Comparison of ENCODE assay signal across 22 cellular contexts in the genomic region with DNA sequence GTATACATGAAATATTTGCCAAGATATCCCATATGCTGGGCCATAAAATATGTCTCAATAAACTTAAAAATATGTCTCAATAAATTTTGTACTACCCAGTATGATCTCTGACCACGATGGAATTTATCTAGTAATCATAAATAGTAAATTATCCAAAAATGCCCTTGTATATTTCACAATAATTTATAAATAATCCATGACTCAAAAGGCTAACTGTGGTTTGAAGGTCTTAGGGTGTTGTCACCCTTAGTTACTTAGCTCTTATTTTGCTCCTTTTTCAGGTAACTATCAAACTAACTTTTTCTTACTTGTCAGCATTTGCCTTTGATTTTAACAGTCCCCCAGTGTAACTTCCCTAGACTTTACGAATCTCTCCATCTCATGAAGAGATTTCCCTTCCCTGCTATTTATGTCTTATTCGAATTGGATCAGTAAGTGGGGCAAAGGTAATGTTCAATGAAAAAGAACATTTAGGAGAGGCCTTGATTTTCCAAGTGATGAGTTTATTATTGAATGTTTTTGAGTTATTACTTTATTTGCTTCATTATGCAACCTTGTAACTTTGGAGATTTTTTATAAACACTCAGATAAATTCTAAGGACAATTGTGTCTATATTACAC.
"Had no signal": no experiment of that assay in that cellular context is flagged by ENCODE, and none has a peak within 500 bp of the region (broad histone marks: within the 10 kb centered on the region; RNA-seq: fewer than 3 reads in every experiment).

No MANE protein-coding gene starts in this region.

- ATAC-seq: activated T-cell treated with anti-CD3 and anti-CD28 coated beads, Interleukin-2, amount 50 U/mL, for 72 hours; effector memory CD8-positive, alpha-beta T cell; natural killer cell; stimulated activated naive CD8-positive, alpha-beta T cell treated with anti-CD3 and anti-CD28 coated beads, Interleukin-15, Interleukin-2, amounts not matched to agents 100 U/mL and 50 U/mL, for 24 hours; upper lobe of right lung had no signal

- H3K36me3 ChIP-seq: left ventricle myocardium inferior, neutrophil, upper lobe of right lung had no signal

- H3K27ac ChIP-seq: epithelial cell of prostate, left ventricle myocardium inferior, neutrophil, parathyroid adenoma, testis, upper lobe of right lung had no signal

- H3K4me1 Mint-ChIP-seq: activated CD4-positive, alpha-beta T cell treated with anti-CD3 and anti-CD28 coated beads, Interleukin-2, amount 10 ng/mL, durations not matched to agents 24 days and 14 days; memory B cell; natural killer cell had no signal

- H3K27me3 Mint-ChIP-seq: activated CD4-positive, alpha-beta T cell treated with anti-CD3 and anti-CD28 coated beads, Interleukin-2, amount 10 ng/mL, durations not matched to agents 24 days and 14 days; activated naive CD8-positive, alpha-beta T cell; memory B cell had no signal

- DNase-seq: activated CD4-positive, alpha-beta T cell treated with anti-CD3 and anti-CD28 coated beads, Interleukin-2, amount 10 ng/mL, durations not matched to agents 24 days and 14 days; activated CD4-positive, CD25-positive, alpha-beta regulatory T cell; activated CD8-positive, alpha-beta memory T cell treated with anti-CD3 and anti-CD28 coated beads, Interleukin-2, amount 50 U/mL, for 48 hours; activated gamma-delta T cell; activated T-cell treated with anti-CD3 and anti-CD28 coated beads, Interleukin-2, amount 50 U/mL, for 72 hours; anterior cingulate cortex; effector memory CD8-positive, alpha-beta T cell; hippocampal formation; left ventricle myocardium inferior; natural killer cell; stimulated activated CD4-positive, alpha-beta T cell treated with anti-CD3 and anti-CD28 coated beads, Interleukin-4, amount 100 ng/mL, for 4 hours; stimulated activated CD8-positive, alpha-beta memory T cell treated with anti-CD3 and anti-CD28 coated beads, Interleukin-4, amount 100 ng/mL, for 48 hours; stimulated activated naive CD8-positive, alpha-beta T cell treated with anti-CD3 and anti-CD28 coated beads, Interleukin-15, Interleukin-2, amounts not matched to agents 100 U/mL and 50 U/mL, for 24 hours; testis; upper lobe of right lung had no signal

- H3K4me3 Mint-ChIP-seq: activated CD4-positive, alpha-beta T cell treated with anti-CD3 and anti-CD28 coated beads, Interleukin-2, amount 10 ng/mL, durations not matched to agents 24 days and 14 days; activated naive CD8-positive, alpha-beta T cell; activated T-cell treated with anti-CD3 and anti-CD28 coated beads, Interleukin-2, amount 50 U/mL, for 72 hours; dendritic cell treated with granulocyte-macrophage colony-stimulating factor and Interleukin-4, amounts not matched to agents 40 ng/mL and 50 ng/mL, for 4 days; effector memory CD8-positive, alpha-beta T cell; memory B cell; natural killer cell had no signal

- H3K27me3 ChIP-seq: neutrophil, testis, upper lobe of right lung had no signal

- H3K27ac Mint-ChIP-seq: activated CD4-positive, alpha-beta T cell treated with anti-CD3 and anti-CD28 coated beads, Interleukin-2, amount 10 ng/mL, durations not matched to agents 24 days and 14 days; activated naive CD8-positive, alpha-beta T cell; activated T-cell treated with anti-CD3 and anti-CD28 coated beads, Interleukin-2, amount 50 U/mL, for 72 hours; dendritic cell treated with granulocyte-macrophage colony-stimulating factor and Interleukin-4, amounts not matched to agents 40 ng/mL and 50 ng/mL, for 4 days; effector memory CD8-positive, alpha-beta T cell; memory B cell; natural killer cell had no signal

- H3K4me3 ChIP-seq: left ventricle myocardium inferior, skin epidermis, testis, upper lobe of right lung had no signal

- H3K9me3 ChIP-seq: left ventricle myocardium inferior, neutrophil, testis, upper lobe of right lung had no signal

- H3K9me3 Mint-ChIP-seq: activated CD4-positive, alpha-beta T cell treated with anti-CD3 and anti-CD28 coated beads, Interleukin-2, amount 10 ng/mL, durations not matched to agents 24 days and 14 days; dendritic cell treated with granulocyte-macrophage colony-stimulating factor and Interleukin-4, amounts not matched to agents 40 ng/mL and 50 ng/mL, for 4 days; natural killer cell had no signal

- H3K4me1 ChIP-seq: left ventricle myocardium inferior, parathyroid adenoma, testis, upper lobe of right lung had no signal

- H3K36me3 Mint-ChIP-seq: activated naive CD8-positive, alpha-beta T cell; memory B cell; natural killer cell had no signal
